11 cellular contexts compared by ENCODE assay signal in genomic region chr3:156135921-156136655, GRCh38. TPM values are rescaled to one million over a fixed set of nuclear protein-coding genes. Genes with fewer than 3 reads are reported as not detected.
DNase-seq lines count a peak whose midpoint lies in the region; ATAC-seq and TF ChIP-seq lines count a peak whose summit lies in the region.
"Had no signal": no experiment of that assay in that cellular context is flagged by ENCODE, and none has a peak within 500 bp of the region (broad histone marks: within the 10 kb centered on the region; RNA-seq: fewer than 3 reads in every experiment).

No MANE protein-coding gene starts in this region.

- no peaks in the 10 kb centered on the region for H3K79me1 ChIP-seq in mesendoderm (ENCODE audit: low read length)

- H2AFZ ChIP-seq in SK-N-SH (ENCODE audit: low read depth): no peak overlapping the region

- no peak overlapping the region for H2BK120ac ChIP-seq in mesendoderm (ENCODE audit: low read depth, low read length)

- H3K9ac ChIP-seq in SK-N-SH (no peak overlapping the region), mesendoderm (ENCODE audit: low read length) (no peak overlapping the region)

- H3K4me1 ChIP-seq in SK-N-SH (ENCODE audit: control insufficient read depth in 1 of 2, insufficient read depth in 2 of 2, low read depth in 1 of 2, low read length in 1 of 2): peaks cover 0 to 2% of the 10 kb centered on the region in 2 experiments; a peak in 1 of 4 replicates
- H3K4me1 ChIP-seq in mesendoderm (ENCODE audit: control insufficient read depth, low read depth, low read length): no peaks in the 10 kb centered on the region
- no peaks in the 10 kb centered on the region for H3K4me1 ChIP-seq in sigmoid colon

- H3K9me3 ChIP-seq in SK-N-SH: no peaks in the 10 kb centered on the region
- no peaks in the 10 kb centered on the region for H3K9me3 ChIP-seq in sigmoid colon

- TF ChIP-seq CTCF in GM13976 (IDR thresholded peaks at IDR 0.05; ENCODE audit: borderline replicate concordance, control extremely low read depth, extremely low read depth, insufficient read depth, missing control alignments): peak; percentile 27
- TF ChIP-seq CTCF in SK-N-SH (IDR thresholded peaks at IDR 0.05): peak; percentile 55
- TF ChIP-seq CTCF in sigmoid colon (IDR thresholded peaks at IDR 0.05): no peak

- POLR2A ChIA-PET in SK-N-SH (lab: Yijun Ruan, JAX): no interaction called here

- no peak overlapping the region for H3K23ac ChIP-seq in mesendoderm (ENCODE audit: low read length)

- H4K20me1 ChIP-seq in SK-N-SH (ENCODE audit: insufficient read depth): no peaks in the 10 kb centered on the region

- no peak overlapping the region for H4K8ac ChIP-seq in mesendoderm (ENCODE audit: low read depth, low read length)

- H3K4me2 ChIP-seq in SK-N-SH (no peak overlapping the region), mesendoderm (ENCODE audit: low read length) (no peak overlapping the region)

- H3K9me2 ChIP-seq in SK-N-SH: no peaks in the 10 kb centered on the region

- no peak for TF ChIP-seq POLR2A in sigmoid colon (IDR thresholded peaks at IDR 0.05)

- ATAC-seq in GM21515 (IDR thresholded peaks at IDR 0.05; ENCODE audit: unreplicated experiment): no peak
- no peak for ATAC-seq in HG03571 (IDR thresholded peaks at IDR 0.05; ENCODE audit: unreplicated experiment)
- ATAC-seq: left ventricle myocardium superior had no signal

- H3K36me3 ChIP-seq in SK-N-SH (replicated peaks in 1 of 2; ENCODE audit: control insufficient read depth in 1 of 2, insufficient read depth in 2 of 2, low read length in 1 of 2): no peaks in the 10 kb centered on the region
- no peaks in the 10 kb centered on the region for H3K36me3 ChIP-seq in mesendoderm (ENCODE audit: control insufficient read depth, insufficient read depth, low read length)
- H3K36me3 ChIP-seq in sigmoid colon: no peaks in the 10 kb centered on the region

- H3K4ac ChIP-seq in mesendoderm (ENCODE audit: low read depth, low read length): no peak overlapping the region

- H3K27me3 ChIP-seq in SK-N-SH (ENCODE audit: insufficient read depth): no peaks in the 10 kb centered on the region
- no peaks in the 10 kb centered on the region for H3K27me3 ChIP-seq in mesendoderm (ENCODE audit: insufficient read depth, low read length, poor library complexity)
- no peaks in the 10 kb centered on the region for H3K27me3 ChIP-seq in sigmoid colon

- no peak overlapping the region for H2BK5ac ChIP-seq in mesendoderm (ENCODE audit: low read length)

- H3K79me2 ChIP-seq in SK-N-SH (ENCODE audit: insufficient read depth) (no peaks in the 10 kb centered on the region), mesendoderm (ENCODE audit: control insufficient read depth, insufficient read depth, low read length) (no peaks in the 10 kb centered on the region)

- H3K4me3 ChIP-seq in SK-N-SH (ENCODE audit: low read depth in 2 of 2, low read length in 1 of 2) (no peak overlapping the region), mesendoderm (ENCODE audit: low read length) (no peak overlapping the region), sigmoid colon (no peak overlapping the region)

- WGBS in SK-N-SH (ENCODE audit: low lambda C conversion rate): 82% methylated on average over 5 of the region's 5 CpGs
- no CpG with 5 or more reads among the region's 5 CpGs for WGBS in mesendoderm (ENCODE audit: extremely low coverage, insufficient coverage, low lambda C conversion rate)
- WGBS in sigmoid colon, 2 donors: 72 to 84% methylated on average over 5 of the region's 5 CpGs

- no peak overlapping the region for H2AK5ac ChIP-seq in mesendoderm (ENCODE audit: low read length)

- DNase-seq in activated CD4-positive, alpha-beta T cell treated with anti-CD3 and anti-CD28 coated beads for 48 hours: peak; percentile 22
- DNase-seq in activated CD4-positive, alpha-beta T cell treated with anti-CD3 and anti-CD28 coated beads, Interleukin-2, amount 50 U/mL, for 4 hours: no peak
- no peak for DNase-seq in GM13976 (ENCODE audit: low spot score)
- no peak for DNase-seq in SK-N-SH
- peak; percentile 10 for DNase-seq in mesendoderm
- DNase-seq in sigmoid colon: no peak
- DNase-seq: amniotic stem cell, left ventricle myocardium superior had no signal

- no peaks in the 10 kb centered on the region for H3F3A ChIP-seq in SK-N-SH (replicated peaks; ENCODE audit: insufficient read depth)

- H2BK15ac ChIP-seq in mesendoderm (replicated peaks; ENCODE audit: low read depth): no peak overlapping the region

- peak; percentile 51 for TF ChIP-seq RAD21 in SK-N-SH (IDR thresholded peaks at IDR 0.05; ENCODE audit: low read length)

- CTCF ChIA-PET in SK-N-SH (lab: Yijun Ruan, JAX): interaction anchor here (0.8 to 1.3 kb wide), 7 partner anchors 9 to 405 kb away, joined by 3 to 5 read pairs (median 4); no protein-coding TSS in a partner anchor

- intact Hi-C loops in sigmoid colon (cut with DNase I): no loop called here

- in situ Hi-C loops in GM13976 (cut with MboI; ENCODE audit: low sequenced_read_pairs, unreplicated experiment): no loop called here

- H3K27ac ChIP-seq in SK-N-SH (ENCODE audit: low read depth in 2 of 2, low read length in 1 of 2) (no peak overlapping the region), mesendoderm (ENCODE audit: low read depth, low read length) (no peak overlapping the region), sigmoid colon (no peak overlapping the region)

- TF ChIP-seq EP300 in SK-N-SH (IDR thresholded peaks at IDR 0.05; ENCODE audit: borderline replicate concordance in 1 of 2, low read depth in 1 of 2, low read length in 1 of 2): no peak
- TF ChIP-seq EP300 in sigmoid colon (IDR thresholded peaks at IDR 0.05): no peak

- no peak overlapping the region for H3K18ac ChIP-seq in mesendoderm (ENCODE audit: low read length)

- H3K56ac ChIP-seq in mesendoderm (ENCODE audit: low read length): no peak overlapping the region

- H4K5ac ChIP-seq in mesendoderm (ENCODE audit: low read length): no peak overlapping the region

TF ChIP-seq in SK-N-SH, 30 proteins besides CTCF, POLR2A, EP300 and RAD21:
- no peak for TF ChIP-seq REST (IDR thresholded peaks at IDR 0.05; ENCODE audit: low read depth, low read length)
- TF ChIP-seq, protein P1, sequence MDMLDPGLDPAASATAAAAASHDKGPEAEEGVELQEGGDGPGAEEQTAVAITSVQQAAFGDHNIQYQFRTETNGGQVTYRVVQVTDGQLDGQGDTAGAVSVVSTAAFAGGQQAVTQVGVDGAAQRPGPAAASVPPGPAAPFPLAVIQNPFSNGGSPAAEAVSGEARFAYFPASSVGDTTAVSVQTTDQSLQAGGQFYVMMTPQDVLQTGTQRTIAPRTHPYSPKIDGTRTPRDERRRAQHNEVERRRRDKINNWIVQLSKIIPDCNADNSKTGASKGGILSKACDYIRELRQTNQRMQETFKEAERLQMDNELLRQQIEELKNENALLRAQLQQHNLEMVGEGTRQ (IDR thresholded peaks at IDR 0.05; ENCODE audit: borderline replicate concordance, low read depth, low read length): no peak
- peak; percentile 13; the same call in 1 of the 2 replicates for TF ChIP-seq SMC3 (IDR thresholded peaks at IDR 0.05; ENCODE audit: low read depth, low read length)
- TF ChIP-seq RFX5 (IDR thresholded peaks at IDR 0.05; ENCODE audit: low read length): no peak

RNA-seq across cellular contexts. Expression of gene KCNAB1, which starts 15.7 kb away (rescaled TPM):
- polyA plus RNA-seq in SK-N-SH (2012; rRNA removed): 82.1 and 108 TPM in 2 replicates
- 91.8 and 104 TPM in 2 replicates for polyA plus RNA-seq in SK-N-SH (2012; cell fraction: cytosol; rRNA removed)
- polyA plus RNA-seq in SK-N-SH (2012; cell fraction: nucleus; rRNA removed): 22.8 and 58.2 TPM in 2 replicates
- polyA plus RNA-seq in mesendoderm (2013, experiment 1 of 2): 0.35 TPM
- polyA plus RNA-seq in mesendoderm (2013, experiment 2 of 2): 0.35 TPM
- 1 to 10 TPM; 1.8 to 5.0 (median 4.5) TPM for total RNA-seq in sigmoid colon
- 1 to 10 TPM in 1 of 3 donors, not detected in 2; 1.2 TPM for polyA plus RNA-seq in sigmoid colon
- total RNA-seq: fibroblast of villous mesenchyme had no signal

Comparison
In these comparisons a context has a peak if more than half of its experiments do, and no peak if none do; other contexts are left out.
1. DNase-seq: peak in activated CD4-positive, alpha-beta T cell treated with anti-CD3 and anti-CD28 coated beads for 48 hours (single experiment) and mesendoderm (single experiment); none in activated CD4-positive, alpha-beta T cell treated with anti-CD3 and anti-CD28 coated beads, Interleukin-2, amount 50 U/mL, for 4 hours (0 of 2), GM13976 (single experiment), SK-N-SH (single experiment) and sigmoid colon (single experiment).
2. CTCF ChIP-seq: peak in GM13976 (single experiment) and SK-N-SH (single experiment); none in sigmoid colon (0 of 4).
3. RNA of gene KCNAB1, which starts 15.7 kb away (polyA plus RNA-seq): 22.8 to 108 TPM in SK-N-SH; 1.2 TPM in sigmoid colon; every median in the first group is over 10 times any median in the second.